11 cellular contexts compared by ENCODE assay signal in genomic region chr9:99903393-99903792, GRCh38.
"Had no signal": no experiment of that assay in that cellular context is flagged by ENCODE, and none has a peak within 500 bp of the region (broad histone marks: within the 10 kb centered on the region; RNA-seq: fewer than 3 reads in every experiment).

No MANE protein-coding gene starts in this region.

- H3K9ac ChIP-seq: GM23248 had no signal

- ATAC-seq: GM23338, HCT116 had no signal

- H3K27ac ChIP-seq: GM23248 had no signal

- H3K4me3 Mint-ChIP-seq: GM23338, H9, HFFc6 had no signal

- H3K36me3 ChIP-seq: HAP-1 had no signal

- H2AFZ ChIP-seq: GM23248, GM23338 had no signal

- H3K9me3 ChIP-seq: HAP-1 had no signal

- H3K4me2 ChIP-seq: GM23338 had no signal

- H3K27ac Mint-ChIP-seq: GM23338, H9, HFFc6 had no signal

- DNase-seq: GM23248, GOT3, H7, H9, HCEC 1CT, HFFc6 had no signal

- H3K4me3 ChIP-seq: GM23248, GM23338, HAP-1 had no signal

- FAIRE-seq: H1, H54 had no signal
